8 cellular contexts compared by ENCODE assay signal in the genomic region with DNA sequence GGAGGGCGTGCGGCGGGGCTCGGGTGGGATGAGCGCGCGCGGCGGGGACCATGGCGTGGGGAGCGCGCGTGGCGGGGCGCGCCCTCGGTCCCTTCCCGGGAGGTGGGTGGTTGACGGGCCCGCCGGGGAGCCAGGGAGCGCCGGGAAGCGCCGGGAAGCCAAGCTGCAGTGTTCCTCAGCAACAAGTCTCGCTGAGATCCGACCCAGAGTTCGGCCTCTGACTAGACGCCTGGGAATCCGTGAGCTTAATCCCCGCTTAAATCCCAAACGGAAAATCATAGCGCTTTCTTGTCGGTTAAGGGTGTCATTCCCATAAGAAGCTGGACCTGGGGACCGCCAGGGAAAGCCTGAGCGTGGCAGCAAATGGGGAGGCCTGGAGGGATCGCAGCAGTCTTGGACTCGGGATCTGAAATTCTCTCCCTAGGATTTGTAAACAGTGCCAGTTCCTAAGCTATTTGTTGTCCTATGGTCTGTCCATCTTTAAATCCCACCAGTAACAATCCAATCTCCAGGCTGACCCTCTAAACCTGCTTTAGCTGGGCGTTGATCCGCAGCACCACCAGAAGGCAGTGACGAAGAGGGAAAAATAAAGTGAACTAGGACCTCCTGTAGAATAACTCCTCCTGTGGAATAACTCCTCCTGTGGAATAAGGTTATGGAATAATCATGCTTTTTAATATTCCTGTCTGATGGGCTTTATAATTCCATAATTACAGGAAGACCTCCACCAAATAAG. TPM values are rescaled to one million over a fixed set of nuclear protein-coding genes. Genes with fewer than 3 reads are reported as not detected.
DNase-seq lines count a peak whose midpoint lies in the region; ATAC-seq, FAIRE-seq and TF ChIP-seq lines count a peak whose summit lies in the region.

No MANE protein-coding gene starts in this region.

- WGBS in lung, 2 donors = 0 to 2% methylated on average over 35 to 41 of the region's 41 CpGs

- H3K4me1 Mint-ChIP-seq in dendritic cell treated with granulocyte-macrophage colony-stimulating factor and Interleukin-4, amounts not matched to agents 40 ng/mL and 50 ng/mL, for 4 days (ENCODE audit: low read depth) = peaks cover 12% of the 10 kb centered on the region

- no peaks in the 10 kb centered on the region for H3K27me3 ChIP-seq in lung (ENCODE audit: control insufficient read depth, insufficient read depth)
- no peaks in the 10 kb centered on the region for H3K27me3 ChIP-seq in tibial artery

- H3K4me1 ChIP-seq in lung (ENCODE audit: control insufficient read depth in 2 of 2, insufficient read depth in 2 of 2, low read length in 2 of 2) (no peaks in the 10 kb centered on the region), tibial artery (peaks cover 0 to 25% (median 15%) of the 10 kb centered on the region in 4 donors)

- peak overlapping the region; percentile 85 for H3K4me3 ChIP-seq in lung
- H3K4me3 ChIP-seq in tibial artery = peak overlapping the region; percentile 85 to 87

- peaks cover 10% of the 10 kb centered on the region for H3K36me3 Mint-ChIP-seq in dendritic cell treated with granulocyte-macrophage colony-stimulating factor and Interleukin-4, amounts not matched to agents 40 ng/mL and 50 ng/mL, for 4 days (ENCODE audit: low read depth)

- POLR2A ChIA-PET in HEK293T (lab: Yijun Ruan, JAX) = interaction anchor here (0.5 to 1.7 kb wide), 6 partner anchors 8 to 251 kb away, joined by 3 to 5 read pairs (median 3); no protein-coding TSS in a partner anchor

- H3K9me3 ChIP-seq in lung (ENCODE audit: control insufficient read depth in 2 of 2, insufficient read depth in 1 of 2, low read length in 1 of 2) (no peaks in the 10 kb centered on the region), tibial artery (no peaks in the 10 kb centered on the region)

- TF ChIP-seq CTCF in lung (IDR thresholded peaks at IDR 0.05; ENCODE audit: control extremely low read depth, extremely low read depth) (no peak), tibial artery (IDR thresholded peaks at IDR 0.05) (no peak)

- peak; percentile 64 for DNase-seq in Daoy (ENCODE audit: low read depth)
- DNase-seq in HEK293T (ENCODE audit: extremely low spot score) = peak; percentile 23
- peak; percentile 28 for DNase-seq in RCC 7860 (ENCODE audit: low spot score)
- no peak for DNase-seq in lung (ENCODE audit: low spot score)
- DNase-seq in tibial artery = no peak
- DNase-seq in hippocampal formation (lab: John Stamatoyannopoulos, UW) = no peak
- DNase-seq in activated naive CD4-positive, alpha-beta T cell (lab: John Stamatoyannopoulos, UW) = no peak

- H3K9me3 Mint-ChIP-seq in dendritic cell treated with granulocyte-macrophage colony-stimulating factor and Interleukin-4, amounts not matched to agents 40 ng/mL and 50 ng/mL, for 4 days = no peaks in the 10 kb centered on the region

- H3K27ac ChIP-seq in lung (ENCODE audit: low read depth in 1 of 2, low read length in 1 of 2) (peak overlapping the region; percentile 91 to 94), tibial artery (peak overlapping the region; percentile 88 to 95)

- peak overlapping the region; percentile 78 for H3K27ac Mint-ChIP-seq in dendritic cell treated with granulocyte-macrophage colony-stimulating factor and Interleukin-4, amounts not matched to agents 40 ng/mL and 50 ng/mL, for 4 days

- CTCF ChIA-PET in HEK293T (lab: Yijun Ruan, JAX) = interaction anchor here (0.7 to 1.2 kb wide), 6 partner anchors 13 to 675 kb away, joined by 3 to 4 read pairs (median 3); a partner anchor contains a TSS

- intact Hi-C loops in dendritic cell treated with granulocyte-macrophage colony-stimulating factor and Interleukin-4, amounts not matched to agents 40 ng/mL and 50 ng/mL, for 4 days (cut with micrococcal nuclease) = no loop called here
- intact Hi-C loops in tibial artery (cut with DNase I; ENCODE audit: low total_unique reads) = loop anchor here (5.0 kb wide), 1 partner anchor 248 kb away; a partner anchor contains a TSS

- ATAC-seq in lung (ENCODE audit: insufficient read depth, low FRiP score) = no peak

- no peak for FAIRE-seq in RCC 7860 (lab: Jason Lieb, UNC)

- H3K4me3 Mint-ChIP-seq in dendritic cell treated with granulocyte-macrophage colony-stimulating factor and Interleukin-4, amounts not matched to agents 40 ng/mL and 50 ng/mL, for 4 days = peak overlapping the region; percentile 97

- peaks cover 30% of the 10 kb centered on the region for H3K27me3 Mint-ChIP-seq in dendritic cell treated with granulocyte-macrophage colony-stimulating factor and Interleukin-4, amounts not matched to agents 40 ng/mL and 50 ng/mL, for 4 days

- no peaks in the 10 kb centered on the region for H3K36me3 ChIP-seq in lung (ENCODE audit: control insufficient read depth in 2 of 2, insufficient read depth in 2 of 2, low read length in 2 of 2)
- no peaks in the 10 kb centered on the region for H3K36me3 ChIP-seq in tibial artery

TF ChIP-seq in HEK293T, 16 proteins besides CTCF, POLR2A, EP300 and RAD21:
- TF ChIP-seq L3MBTL2 (conservative IDR thresholded peaks at IDR 0.05) (no peak), ARNT (IDR thresholded peaks at IDR 0.05) (no peak), BHLHE40 (IDR thresholded peaks at IDR 0.05; ENCODE audit: borderline replicate concordance) (no peak), CTBP1 (IDR thresholded peaks at IDR 0.05; ENCODE audit: borderline replicate concordance) (no peak), NFRKB (IDR thresholded peaks at IDR 0.05) (no peak), FOXK2 (IDR thresholded peaks at IDR 0.05) (no peak), TARDBP (IDR thresholded peaks at IDR 0.05) (no peak), SP1 (IDR thresholded peaks at IDR 0.05) (no peak)
- TF ChIP-seq, protein P1, sequence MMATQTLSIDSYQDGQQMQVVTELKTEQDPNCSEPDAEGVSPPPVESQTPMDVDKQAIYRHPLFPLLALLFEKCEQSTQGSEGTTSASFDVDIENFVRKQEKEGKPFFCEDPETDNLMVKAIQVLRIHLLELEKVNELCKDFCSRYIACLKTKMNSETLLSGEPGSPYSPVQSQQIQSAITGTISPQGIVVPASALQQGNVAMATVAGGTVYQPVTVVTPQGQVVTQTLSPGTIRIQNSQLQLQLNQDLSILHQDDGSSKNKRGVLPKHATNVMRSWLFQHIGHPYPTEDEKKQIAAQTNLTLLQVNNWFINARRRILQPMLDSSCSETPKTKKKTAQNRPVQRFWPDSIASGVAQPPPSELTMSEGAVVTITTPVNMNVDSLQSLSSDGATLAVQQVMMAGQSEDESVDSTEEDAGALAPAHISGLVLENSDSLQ (IDR thresholded peaks at IDR 0.05) = no peak

RNA-seq across cellular contexts. Expression of a gene that starts 0.6 kb away (rescaled TPM):
- 27.4 and 27.9 TPM in 2 replicates for total RNA-seq in Daoy (2014; rRNA removed; shearing (Covaris generic))
- 10 to 100 TPM; 10.2 to 22.0 TPM for total RNA-seq in lung
- polyA plus RNA-seq in lung = 1 to 10 TPM; 3.5 to 5.2 TPM

Comparison
In these comparisons a context has a peak if more than half of its experiments do, and no peak if none do; other contexts are left out.
1. DNase-seq: peak in Daoy (single experiment), HEK293T (single experiment) and RCC 7860 (single experiment); none in lung (single experiment), tibial artery (0 of 2), hippocampal formation (0 of 2) and activated naive CD4-positive, alpha-beta T cell (0 of 4).